ENCODE assay signal across 22 cellular contexts in the genomic region with DNA sequence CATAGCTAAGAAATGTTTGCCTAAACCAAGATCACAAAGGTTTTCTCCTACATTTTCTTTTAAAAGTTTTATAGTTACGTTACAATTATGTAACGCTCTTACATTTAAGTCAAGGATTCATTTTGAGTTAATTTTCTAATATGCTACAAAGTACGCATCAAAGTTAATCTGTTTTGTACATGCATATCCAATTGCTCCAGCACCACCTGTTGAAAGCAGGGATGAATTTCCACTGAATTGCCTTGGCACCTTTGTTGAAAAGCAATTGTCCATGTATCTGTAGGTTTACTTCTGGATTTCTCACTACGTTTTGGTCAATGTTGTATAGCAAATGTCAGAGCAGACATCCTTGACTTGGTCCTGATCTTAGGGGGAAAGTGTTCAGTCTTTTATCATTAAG. TPM values are rescaled to one million over a fixed set of nuclear protein-coding genes. Genes with fewer than 3 reads are reported as not detected.
DNase-seq lines count a peak whose midpoint lies in the region; ATAC-seq and TF ChIP-seq lines count a peak whose summit lies in the region.
"Had no signal": no experiment of that assay in that cellular context is flagged by ENCODE, and none has a peak within 500 bp of the region (broad histone marks: within the 10 kb centered on the region; RNA-seq: fewer than 3 reads in every experiment).

No MANE protein-coding gene starts in this region.

- WGBS in ovary, 3 donors = 62 to 78% (median 73%) methylated on average over 4 of the region's 4 CpGs

- H3K9me2 ChIP-seq in HCT116 (ENCODE audit: insufficient read depth) (no peaks in the 10 kb centered on the region), Loucy (replicated peaks; ENCODE audit: low read depth, low read length) (no peaks in the 10 kb centered on the region)

- H3K27me3 Mint-ChIP-seq in naive thymus-derived CD4-positive, alpha-beta T cell = peaks cover 4 to 49% (median 12%) of the 10 kb centered on the region in 5 donors

- H3K9me3 ChIP-seq in HCT116 (ENCODE audit: control insufficient read depth in 1 of 2, insufficient read depth in 1 of 2, low read depth in 1 of 2, low read length in 2 of 2) (no peaks in the 10 kb centered on the region), Loucy (ENCODE audit: insufficient read depth, low read depth, low read length) (no peaks in the 10 kb centered on the region), ovary (no peaks in the 10 kb centered on the region)
- no peaks in the 10 kb centered on the region for H3K9me3 ChIP-seq in naive thymus-derived CD4-positive, alpha-beta T cell (ENCODE audit: control insufficient read depth in 2 of 3, low read length in 3 of 3)
- H3K9me3 ChIP-seq: BLaER1 treated with 17β-estradiol and CSF1 and Interleukin-3, amounts not matched to agents 10 nM and 100 nM; Peyer's patch; SJCRH30 had no signal

- peak in 2 of 3 experiments; percentile 16 to 42; a peak in 3 of 6 replicates for TF ChIP-seq CTCF in HCT116 (IDR thresholded peaks at IDR 0.05 in 2 of 3, conservative IDR thresholded peaks at IDR 0.05 in 1 of 3; ENCODE audit: borderline replicate concordance in 1 of 3, insufficient read depth in 1 of 3, low read depth in 2 of 3, low read length in 2 of 3)
- TF ChIP-seq CTCF in Loucy (conservative IDR thresholded peaks at IDR 0.05; ENCODE audit: low read length) = 0 out of 2 replicates have a peak, but pooled peaks have one; percentile 10
- peak; percentile 26; the same call in 1 of the 2 replicates for TF ChIP-seq CTCF in VCaP (conservative IDR thresholded peaks at IDR 0.05)
- peak; percentile 0 for TF ChIP-seq CTCF in retinal pigment epithelial cell (conservative IDR thresholded peaks at IDR 0.05; ENCODE audit: low read depth, low read length)
- TF ChIP-seq CTCF in ovary (IDR thresholded peaks at IDR 0.05) = no peak

- H4K20me1 ChIP-seq in HCT116 (ENCODE audit: insufficient read depth) = no peaks in the 10 kb centered on the region
- no peaks in the 10 kb centered on the region for H4K20me1 ChIP-seq in Loucy (ENCODE audit: insufficient read depth, low read length, poor library complexity, severe bottlenecking)

- ATAC-seq in HCT116 (no peak), GM18517 (IDR thresholded peaks at IDR 0.05; ENCODE audit: unreplicated experiment) (no peak)
- ATAC-seq in naive thymus-derived CD4-positive, alpha-beta T cell = no peak
- ATAC-seq: CD8-positive, alpha-beta T cell had no signal

- TF ChIP-seq EP300 in ovary (IDR thresholded peaks at IDR 0.05) = no peak

- H3K36me3 ChIP-seq in HCT116 (ENCODE audit: control insufficient read depth in 1 of 2, insufficient read depth in 2 of 2, low read length in 2 of 2) = no peaks in the 10 kb centered on the region
- no peaks in the 10 kb centered on the region for H3K36me3 ChIP-seq in Loucy (ENCODE audit: insufficient read depth, low read length)
- no peaks in the 10 kb centered on the region for H3K36me3 ChIP-seq in ovary
- H3K36me3 ChIP-seq in naive thymus-derived CD4-positive, alpha-beta T cell (ENCODE audit: control insufficient read depth in 2 of 3, insufficient read depth in 3 of 3, low read length in 3 of 3) = no peaks in the 10 kb centered on the region
- H3K36me3 ChIP-seq: SJCRH30 had no signal

- no peak overlapping the region for H3K27ac Mint-ChIP-seq in naive thymus-derived CD4-positive, alpha-beta T cell
- H3K27ac Mint-ChIP-seq: CD8-positive, alpha-beta T cell had no signal

- H3K4me3 ChIP-seq in HCT116 (replicated peaks in 1 of 2; ENCODE audit: low read depth in 1 of 2, low read length in 2 of 2) (no peak overlapping the region), Loucy (ENCODE audit: low read length, poor library complexity, severe bottlenecking) (no peak overlapping the region), retinal pigment epithelial cell (ENCODE audit: low read length) (no peak overlapping the region), ovary (no peak overlapping the region)
- no peak overlapping the region for H3K4me3 ChIP-seq in naive thymus-derived CD4-positive, alpha-beta T cell (ENCODE audit: low read length)
- H3K4me3 ChIP-seq: BLaER1 treated with 17β-estradiol and CSF1 and Interleukin-3, amounts not matched to agents 10 nM and 100 nM; Peyer's patch; SJCRH30 had no signal

- H3K4me1 Mint-ChIP-seq in naive thymus-derived CD4-positive, alpha-beta T cell = peaks cover 0 to 2% (median 0%) of the 10 kb centered on the region in 7 donors

- H3K9ac ChIP-seq in HCT116 (ENCODE audit: low read length) (no peak overlapping the region), Loucy (ENCODE audit: low read depth, low read length, poor library complexity, severe bottlenecking) (no peak overlapping the region)

- RAD21 ChIA-PET in HCT116 (lab: Charles Lee; ENCODE audit: low non-redundant PET in 1 of 2, low total read pairs in 2 of 2, uncharacterized antibody in 2 of 2, unreplicated experiment in 2 of 2) = no interaction called here

- no peaks in the 10 kb centered on the region for H3K4me1 ChIP-seq in HCT116 (ENCODE audit: control insufficient read depth in 1 of 2, insufficient read depth in 2 of 2, low read length in 2 of 2)
- H3K4me1 ChIP-seq in Loucy (ENCODE audit: insufficient read depth, low read length, poor library complexity, severe bottlenecking) = no peaks in the 10 kb centered on the region
- no peaks in the 10 kb centered on the region for H3K4me1 ChIP-seq in ovary (ENCODE audit: insufficient read depth)
- H3K4me1 ChIP-seq in naive thymus-derived CD4-positive, alpha-beta T cell (ENCODE audit: control insufficient read depth in 2 of 2, insufficient read depth in 2 of 2, low read length in 2 of 2) = no peaks in the 10 kb centered on the region
- H3K4me1 ChIP-seq: Peyer's patch, SJCRH30 had no signal

- no peak overlapping the region for H3K27ac ChIP-seq in HCT116 (ENCODE audit: low read depth, low read length)
- H3K27ac ChIP-seq in VCaP = no peak overlapping the region
- no peak overlapping the region for H3K27ac ChIP-seq in ovary
- no peak overlapping the region for H3K27ac ChIP-seq in naive thymus-derived CD4-positive, alpha-beta T cell (ENCODE audit: low read depth, low read length)
- H3K27ac ChIP-seq: BLaER1 treated with 17β-estradiol and CSF1 and Interleukin-3, amounts not matched to agents 10 nM and 100 nM; Peyer's patch; SJCRH30 had no signal

- no peak overlapping the region for H3K4me3 Mint-ChIP-seq in naive thymus-derived CD4-positive, alpha-beta T cell
- H3K4me3 Mint-ChIP-seq: CD8-positive, alpha-beta T cell had no signal

- H3K36me3 Mint-ChIP-seq in naive thymus-derived CD4-positive, alpha-beta T cell = no peaks in the 10 kb centered on the region
- H3K36me3 Mint-ChIP-seq: CD8-positive, alpha-beta T cell had no signal

- intact Hi-C loops in HCT116 (cut with micrococcal nuclease) (no loop called here), ovary (cut with DNase I) (no loop called here)
- intact Hi-C loops in naive thymus-derived CD4-positive, alpha-beta T cell (cut with micrococcal nuclease) = loop anchor here in 1 of 2 donors (2.0 kb wide), 1 partner anchor 287 kb away; a partner anchor contains a TSS

- H3F3A ChIP-seq in Loucy (ENCODE audit: low read depth) = no peaks in the 10 kb centered on the region

- BruUV-seq in HCT116 (replicated peaks; lab: Mats Ljungman, UMichigan) = no TSS peak

- H2AFZ ChIP-seq in HCT116 (ENCODE audit: low read depth, low read length, poor library complexity, severe bottlenecking) = no peak overlapping the region
- no peak overlapping the region for H2AFZ ChIP-seq in Loucy (ENCODE audit: low read length)

- no peak for TF ChIP-seq POLR2A in HCT116 (IDR thresholded peaks at IDR 0.05; ENCODE audit: borderline replicate concordance, extremely low read depth, insufficient read depth, insufficient read length)
- no peak for TF ChIP-seq POLR2A in ovary (IDR thresholded peaks at IDR 0.05)

- peak; percentile 55 for TF ChIP-seq RAD21 in HCT116 (IDR thresholded peaks at IDR 0.05; ENCODE audit: low read depth)

- H3K27me3 ChIP-seq in HCT116 (ENCODE audit: insufficient read depth, low read length) = no peaks in the 10 kb centered on the region
- H3K27me3 ChIP-seq in Loucy (ENCODE audit: insufficient read depth, low read length, poor library complexity, severe bottlenecking) = no peaks in the 10 kb centered on the region
- no peaks in the 10 kb centered on the region for H3K27me3 ChIP-seq in ovary
- H3K27me3 ChIP-seq in naive thymus-derived CD4-positive, alpha-beta T cell (ENCODE audit: control insufficient read depth in 2 of 2, insufficient read depth in 2 of 2, low read length in 2 of 2) = no peaks in the 10 kb centered on the region
- H3K27me3 ChIP-seq: BLaER1 treated with 17β-estradiol and CSF1 and Interleukin-3, amounts not matched to agents 10 nM and 100 nM; Peyer's patch; SJCRH30 had no signal

- H3K79me2 ChIP-seq in HCT116 (ENCODE audit: insufficient read depth, low read length) = no peaks in the 10 kb centered on the region
- H3K79me2 ChIP-seq in Loucy (ENCODE audit: insufficient read depth, low read length) = no peaks in the 10 kb centered on the region

- DNase-seq in HCT116 (ENCODE audit: low read depth, low spot score) (no peak), retinal pigment epithelial cell (ENCODE audit: low read depth) (no peak), ovary (no peak)
- DNase-seq in naive thymus-derived CD4-positive, alpha-beta T cell = no peak
- DNase-seq: ACHN; CD8-positive, alpha-beta T cell; H7; KG1; NCI-H1105 treated with DMSO at 0.1 percent for 48 hours; NCI-H1694; NCI-H2081; NCI-H2171 treated with DMSO at 0.1 percent for 48 hours; NCI-H524 treated with DMSO at 0.1 percent for 48 hours; Peyer's patch had no signal

- no peak overlapping the region for H3K4me2 ChIP-seq in HCT116 (ENCODE audit: low read length)
- H3K4me2 ChIP-seq in Loucy (ENCODE audit: low read depth, low read length, poor library complexity, severe bottlenecking) = no peak overlapping the region

- POLR2A ChIA-PET in HCT116 (lab: Charles Lee) = no interaction called here
- POLR2A ChIA-PET in naive thymus-derived CD4-positive, alpha-beta T cell (lab: Charles Lee) = interaction anchor here (0.6 kb wide), 1 partner anchor 1108 kb away, joined by 3 read pairs; no protein-coding TSS in a partner anchor

- CTCF ChIA-PET in HCT116 (lab: Charles Lee) = interaction anchor here (1.1 to 5.2 kb wide), 4 partner anchors 13 to 131 kb away, joined by 5 to 148 read pairs (median 18); no protein-coding TSS in a partner anchor
- CTCF ChIA-PET in naive thymus-derived CD4-positive, alpha-beta T cell (lab: Charles Lee) = interaction anchor here (11.9 kb wide), 1 partner anchor 126 kb away, joined by 225 read pairs; no protein-coding TSS in a partner anchor

- peaks cover 0 to 3% (median 0%) of the 10 kb centered on the region in 11 donors for H3K9me3 Mint-ChIP-seq in naive thymus-derived CD4-positive, alpha-beta T cell
- H3K9me3 Mint-ChIP-seq: CD8-positive, alpha-beta T cell had no signal

TF ChIP-seq in HCT116, 20 proteins besides CTCF, POLR2A, EP300 and RAD21:
- TF ChIP-seq, protein P1, sequence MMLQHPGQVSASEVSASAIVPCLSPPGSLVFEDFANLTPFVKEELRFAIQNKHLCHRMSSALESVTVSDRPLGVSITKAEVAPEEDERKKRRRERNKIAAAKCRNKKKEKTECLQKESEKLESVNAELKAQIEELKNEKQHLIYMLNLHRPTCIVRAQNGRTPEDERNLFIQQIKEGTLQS (IDR thresholded peaks at IDR 0.05) = no peak

RNA-seq across cellular contexts. Expression of a gene that starts 59.6 kb away (rescaled TPM):
- not detected for total RNA-seq in HCT116 (2021; ENCODE audit: unreplicated experiment)
- polyA plus RNA-seq in HCT116 (2012) = not detected in 2 replicates
- total RNA-seq in ovary = not detected
- not detected for polyA plus RNA-seq in ovary
- total RNA-seq in naive thymus-derived CD4-positive, alpha-beta T cell = under 1 TPM in 1 of 5 experiments, not detected in 4; 0.24 TPM
- not detected for polyA plus RNA-seq in naive thymus-derived CD4-positive, alpha-beta T cell
- total RNA-seq: CD8-positive, alpha-beta T cell; G401; HT1080; T-helper 1 cell treated with Interleukin-12 subunit alpha and Interleukin-12 subunit beta and Interleukin-4 antibody, amounts not matched to agents 30 ng/mL and 1 ng/mL, for 36 hours had no signal

Comparison
In these comparisons a context has a peak if more than half of its experiments do, and no peak if none do; other contexts are left out.
1. CTCF ChIP-seq: peak in HCT116 (2 of 3), Loucy (single experiment), VCaP (single experiment) and retinal pigment epithelial cell (single experiment); none in ovary (0 of 3).